8 cellular contexts compared by ENCODE assay signal in genomic region chr17:28718990-28719433, GRCh38. TPM values are rescaled to one million over a fixed set of nuclear protein-coding genes. Genes with fewer than 3 reads are reported as not detected.
DNase-seq lines count a peak whose midpoint lies in the region; ATAC-seq and TF ChIP-seq lines count a peak whose summit lies in the region.

No MANE protein-coding gene starts in this region.

- CTCF ChIA-PET in BJ (lab: Yijun Ruan, JAX), result interaction anchor here (1.0 to 1.9 kb wide), 5 partner anchors 7 to 235 kb away, joined by 3 to 9 read pairs (median 4); partner anchors contain the start of genes DHRS13 and PROCA1

- H3K4me3 ChIP-seq in BJ (ENCODE audit: low read depth, low read length) (peak overlapping the region; percentile 55), HUES48 (ENCODE audit: low read depth, low read length) (peak overlapping the region; percentile 85), choroid plexus epithelial cell (ENCODE audit: low read depth, low read length) (peak overlapping the region; percentile 99)

- peaks cover 15 to 28% of the 10 kb centered on the region in 2 donors for H3K27me3 Mint-ChIP-seq in natural killer cell (ENCODE audit: low read depth in 2 of 2)

- H3K27ac ChIP-seq in HUES48 (ENCODE audit: low read depth, low read length), result peak overlapping the region; percentile 98

- H3K36me3 ChIP-seq in BJ (ENCODE audit: control insufficient read depth, insufficient read depth, low read length) (peaks cover 27% of the 10 kb centered on the region), HUES48 (ENCODE audit: control insufficient read depth, insufficient read depth, low read length) (peaks cover 56% of the 10 kb centered on the region)

- H3K27me3 ChIP-seq in BJ (ENCODE audit: control insufficient read depth, insufficient read depth, low read length) (no peaks in the 10 kb centered on the region), HUES48 (ENCODE audit: control insufficient read depth, insufficient read depth, low read length) (no peaks in the 10 kb centered on the region)

- no peak for DNase-seq in BJ (ENCODE audit: low read depth)
- DNase-seq in choroid plexus epithelial cell (ENCODE audit: low read depth), result no peak
- no peak for DNase-seq in natural killer cell
- no peak for DNase-seq in nucleus accumbens (lab: John Stamatoyannopoulos, UW)
- DNase-seq in globus pallidus (ENCODE audit: low spot score), result no peak
- no peak for DNase-seq in GM10266 (ENCODE audit: extremely low spot score)

- no peaks in the 10 kb centered on the region for H3K36me3 Mint-ChIP-seq in natural killer cell

- peak overlapping the region; percentile 94 to 96 for H3K27ac Mint-ChIP-seq in natural killer cell

- H3K9ac ChIP-seq in HUES48 (ENCODE audit: low read depth, low read length), result peak overlapping the region; percentile 73

- ATAC-seq in natural killer cell, result no peak
- no peak for ATAC-seq in GM18502 (IDR thresholded peaks at IDR 0.05; ENCODE audit: poor library complexity, unreplicated experiment)

- no peaks in the 10 kb centered on the region for H3K9me3 ChIP-seq in HUES48 (ENCODE audit: control insufficient read depth, insufficient read depth, low read length)

- intact Hi-C loops in natural killer cell (cut with micrococcal nuclease), result loop anchor here (1.0 to 10.0 kb wide), 6 partner anchors 9 to 384 kb away; partner anchors contain the start of genes BLTP2, IFT20, NEK8 and PHF12

- POLR2A ChIA-PET in BJ (lab: Charles Lee), result interaction anchor here (0.7 to 1.4 kb wide), 4 partner anchors 8 to 233 kb away, joined by 4 to 40 read pairs (median 10); partner anchors contain the start of genes NEK8, PHF12 and PROCA1

- peak overlapping the region; percentile 99 for H3K4me3 Mint-ChIP-seq in natural killer cell

- peaks cover 17 to 36% of the 10 kb centered on the region in 2 donors for H3K4me1 Mint-ChIP-seq in natural killer cell

- TF ChIP-seq CTCF in BJ (IDR thresholded peaks at IDR 0.05; ENCODE audit: insufficient read depth, low read depth, low read length) (no peak), choroid plexus epithelial cell (conservative IDR thresholded peaks at IDR 0.05; ENCODE audit: low read depth, low read length) (no peak), natural killer cell (IDR thresholded peaks at IDR 0.05) (no peak), GM10266 (IDR thresholded peaks at IDR 0.05; ENCODE audit: control insufficient read depth, insufficient read depth, low read depth, missing control alignments) (no peak)

- no peaks in the 10 kb centered on the region for H3K9me3 Mint-ChIP-seq in natural killer cell

- peaks cover 21% of the 10 kb centered on the region for H3K4me1 ChIP-seq in HUES48 (ENCODE audit: control insufficient read depth, insufficient read depth, low read length)

RNA-seq across cellular contexts. Expression of gene RPL23A, which starts 0.8 kb away (rescaled TPM):
- 486 and 1,227 TPM in 2 replicates for polyA plus RNA-seq in BJ (2011; rRNA removed)
- polyA minus RNA-seq in BJ (2011; rRNA and poly(A)+ RNA removed), result 443 and 501 TPM in 2 replicates
- 1,000 to 10,000 TPM; 1,375 to 1,532 (median 1,498) TPM for total RNA-seq in natural killer cell

RNA-seq across cellular contexts. Expression of gene RAB34, which starts 1.3 kb away (rescaled TPM):
- 307 and 473 TPM in 2 replicates for polyA plus RNA-seq in BJ (2011; rRNA removed)
- 192 and 265 TPM in 2 replicates for polyA minus RNA-seq in BJ (2011; rRNA and poly(A)+ RNA removed)
- total RNA-seq in natural killer cell, result 10 to 100 TPM in 1 of 3 donors, 1 to 10 TPM in 2; 3.7 to 12.9 (median 3.8) TPM

RNA-seq across cellular contexts. Expression of gene TLCD1, which starts 7.0 kb away (rescaled TPM):
- 9.4 and 9.8 TPM in 2 replicates for polyA plus RNA-seq in BJ (2011; rRNA removed)
- 4.2 and 5.6 TPM in 2 replicates for polyA minus RNA-seq in BJ (2011; rRNA and poly(A)+ RNA removed)
- 1 to 10 TPM in 1 of 3 donors, not detected in 2; 1.0 TPM for total RNA-seq in natural killer cell

RNA-seq across cellular contexts. Expression of gene PROCA1, which starts 7.3 kb away (rescaled TPM):
- 0.71 and 0.99 TPM in 2 replicates for polyA plus RNA-seq in BJ (2011; rRNA removed)
- 0.57 and 2.7 TPM in 2 replicates for polyA minus RNA-seq in BJ (2011; rRNA and poly(A)+ RNA removed)
- 1 to 10 TPM; 2.3 to 5.8 (median 3.6) TPM for total RNA-seq in natural killer cell

RNA-seq across cellular contexts. Expression of gene NEK8, which starts 9.6 kb away (rescaled TPM):
- 3.8 and 5.3 TPM in 2 replicates for polyA plus RNA-seq in BJ (2011; rRNA removed)
- 3.4 and 6.9 TPM in 2 replicates for polyA minus RNA-seq in BJ (2011; rRNA and poly(A)+ RNA removed)
- 1 to 10 TPM; 5.9 to 7.4 (median 6.8) TPM for total RNA-seq in natural killer cell
